ENCODE assay signal across 17 cellular contexts in genomic region chr5:54022156-54022685, GRCh38.
DNase-seq lines count a peak whose midpoint lies in the region; ATAC-seq and TF ChIP-seq lines count a peak whose summit lies in the region.
"Had no signal": no experiment of that assay in that cellular context is flagged by ENCODE, and none has a peak within 500 bp of the region (broad histone marks: within the 10 kb centered on the region; RNA-seq: fewer than 3 reads in every experiment).

No MANE protein-coding gene starts in this region.

- TF ChIP-seq CTCF in OCI-LY1 (IDR thresholded peaks at IDR 0.05; ENCODE audit: low read length) (no peak), brain microvascular endothelial cell (IDR thresholded peaks at IDR 0.05; ENCODE audit: low read depth, low read length, missing control alignments) (no peak), progenitor cell of endocrine pancreas (IDR thresholded peaks at IDR 0.05; ENCODE audit: unreplicated experiment) (no peak)

- peaks cover 0 to 2% of the 10 kb centered on the region in 2 donors for H3K36me3 Mint-ChIP-seq in activated T-cell treated with anti-CD3 and anti-CD28 coated beads, Interleukin-2, amount 50 U/mL, for 72 hours (ENCODE audit: insufficient read depth in 2 of 2)
- H3K36me3 Mint-ChIP-seq in activated T-cell treated with anti-CD3 and anti-CD28 coated beads, Interleukin-2, amount 50 U/mL, for 4 hours (ENCODE audit: insufficient read depth): peaks cover 8% of the 10 kb centered on the region
- H3K36me3 Mint-ChIP-seq in progenitor cell of endocrine pancreas (ENCODE audit: insufficient read depth): peaks cover 3% of the 10 kb centered on the region

- peaks cover 37% of the 10 kb centered on the region for H3K4me1 ChIP-seq in OCI-LY1 (ENCODE audit: insufficient read depth, low read length, severe bottlenecking)
- H3K4me1 ChIP-seq: prostate gland had no signal

- H3K9me2 ChIP-seq in OCI-LY1 (ENCODE audit: low read depth, low read length): no peaks in the 10 kb centered on the region
- H3K9me2 ChIP-seq: SK-N-SH had no signal

- peaks cover 33% of the 10 kb centered on the region for H3K4me1 Mint-ChIP-seq in activated T-cell treated with anti-CD3 and anti-CD28 coated beads, Interleukin-2, amount 50 U/mL, for 72 hours (ENCODE audit: low read depth)
- H3K4me1 Mint-ChIP-seq in activated T-cell treated with anti-CD3 and anti-CD28 coated beads, Interleukin-2, amount 50 U/mL, for 4 hours (ENCODE audit: low read depth): peaks cover 23% of the 10 kb centered on the region
- peaks cover 41% of the 10 kb centered on the region for H3K4me1 Mint-ChIP-seq in progenitor cell of endocrine pancreas (ENCODE audit: low read depth)
- H3K4me1 Mint-ChIP-seq: memory B cell had no signal

- H3K36me3 ChIP-seq in OCI-LY1 (ENCODE audit: insufficient read depth, low read length) (peaks cover 73% of the 10 kb centered on the region), brain microvascular endothelial cell (replicated peaks) (no peaks in the 10 kb centered on the region)
- H3K36me3 ChIP-seq: prostate gland had no signal

- H3K9me3 Mint-ChIP-seq in activated T-cell treated with anti-CD3 and anti-CD28 coated beads, Interleukin-2, amount 50 U/mL, for 72 hours: no peaks in the 10 kb centered on the region
- H3K9me3 Mint-ChIP-seq in activated T-cell treated with anti-CD3 and anti-CD28 coated beads, Interleukin-2, amount 50 U/mL, for 4 hours: no peaks in the 10 kb centered on the region
- H3K9me3 Mint-ChIP-seq in progenitor cell of endocrine pancreas (ENCODE audit: low read depth): no peaks in the 10 kb centered on the region
- H3K9me3 Mint-ChIP-seq: memory B cell had no signal

- ATAC-seq in activated T-cell treated with anti-CD3 and anti-CD28 coated beads, Interleukin-2, amount 50 U/mL, for 72 hours (replicated peaks in 1 of 2): peak; percentile 35 to 50
- no peak for ATAC-seq in activated T-cell treated with anti-CD3 and anti-CD28 coated beads, Interleukin-2, amount 50 U/mL, for 4 hours
- ATAC-seq: HCT116 had no signal

- H2AFZ ChIP-seq in OCI-LY1 (ENCODE audit: low read length): no peak overlapping the region

- peak in 1 of 2 donors; percentile 1 for DNase-seq in activated T-cell treated with anti-CD3 and anti-CD28 coated beads, Interleukin-2, amount 50 U/mL, for 72 hours
- no peak for DNase-seq in activated T-cell treated with anti-CD3 and anti-CD28 coated beads, Interleukin-2, amount 50 U/mL, for 4 hours
- no peak for DNase-seq in brain microvascular endothelial cell
- no peak for DNase-seq in progenitor cell of endocrine pancreas (ENCODE audit: low spot score, unreplicated experiment)
- DNase-seq in effector CD8-positive, alpha-beta T cell (lab: John Stamatoyannopoulos, UW): no peak
- no peak for DNase-seq in NCI-H1417 treated with DMSO at 0.1 percent for 48 hours (lab: John Stamatoyannopoulos, UW)
- no peak for DNase-seq in retina
- DNase-seq: activated CD4-positive, alpha-beta T cell treated with anti-CD3 and anti-CD28 coated beads for 1 hour; cortex of kidney; NCI-H1930; NK-92 treated with Interleukin-12 subunit alpha and Interleukin-12 subunit beta, amount 100 ng/mL, for 24 hours; SK-N-SH; stimulated activated CD4-positive, alpha-beta T cell treated with anti-CD3 and anti-CD28 coated beads, Interleukin-1b, Interleukin-23, amount 100 ng/mL, for 48 hours had no signal

- in situ Hi-C loops in brain microvascular endothelial cell (cut with HindIII; ENCODE audit: low pct_ligation_motif_present, low sequenced_read_pairs): no loop called here

- H3K27me3 ChIP-seq in OCI-LY1 (ENCODE audit: insufficient read depth, low read length) (no peaks in the 10 kb centered on the region), brain microvascular endothelial cell (replicated peaks) (no peaks in the 10 kb centered on the region)

- no peaks in the 10 kb centered on the region for H3F3A ChIP-seq in OCI-LY1 (ENCODE audit: insufficient read depth, low read length)

- H3K4me3 Mint-ChIP-seq in activated T-cell treated with anti-CD3 and anti-CD28 coated beads, Interleukin-2, amount 50 U/mL, for 72 hours: peak overlapping the region; percentile 78 to 93
- H3K4me3 Mint-ChIP-seq in activated T-cell treated with anti-CD3 and anti-CD28 coated beads, Interleukin-2, amount 50 U/mL, for 4 hours: no peak overlapping the region
- no peak overlapping the region for H3K4me3 Mint-ChIP-seq in progenitor cell of endocrine pancreas (ENCODE audit: low read depth)
- H3K4me3 Mint-ChIP-seq: memory B cell had no signal

- H3K4me2 ChIP-seq in OCI-LY1 (ENCODE audit: low read length): 0 out of 2 replicates have a peak overlapping the region, but pooled peaks have one; percentile 3
- H3K4me2 ChIP-seq: SK-N-SH had no signal

- no peaks in the 10 kb centered on the region for H3K9me3 ChIP-seq in OCI-LY1 (ENCODE audit: low read length)
- H3K9me3 ChIP-seq: prostate gland, SK-N-SH had no signal

- H3K4me3 ChIP-seq in OCI-LY1 (ENCODE audit: low read depth, low read length, poor library complexity, severe bottlenecking): no peak overlapping the region
- no peak overlapping the region for H3K4me3 ChIP-seq in brain microvascular endothelial cell (ENCODE audit: low read depth, low read length)
- H3K4me3 ChIP-seq: prostate gland had no signal

- H3K27ac ChIP-seq in OCI-LY1 (ENCODE audit: low read depth, low read length, poor library complexity, severe bottlenecking) (peak overlapping the region; percentile 23), brain microvascular endothelial cell (peak overlapping the region; percentile 28)
- H3K27ac ChIP-seq: prostate gland had no signal

- peak overlapping the region; percentile 97 for H3K27ac Mint-ChIP-seq in activated T-cell treated with anti-CD3 and anti-CD28 coated beads, Interleukin-2, amount 50 U/mL, for 72 hours
- H3K27ac Mint-ChIP-seq in progenitor cell of endocrine pancreas: peak overlapping the region; percentile 6
- H3K27ac Mint-ChIP-seq: memory B cell had no signal

- H3K9ac ChIP-seq in OCI-LY1 (ENCODE audit: low read length): no peak overlapping the region
- H3K9ac ChIP-seq: SK-N-SH had no signal

- H3K27me3 Mint-ChIP-seq in activated T-cell treated with anti-CD3 and anti-CD28 coated beads, Interleukin-2, amount 50 U/mL, for 72 hours (ENCODE audit: low read depth): no peaks in the 10 kb centered on the region
- H3K27me3 Mint-ChIP-seq in activated T-cell treated with anti-CD3 and anti-CD28 coated beads, Interleukin-2, amount 50 U/mL, for 4 hours (ENCODE audit: low read depth): no peaks in the 10 kb centered on the region
- no peaks in the 10 kb centered on the region for H3K27me3 Mint-ChIP-seq in progenitor cell of endocrine pancreas
- H3K27me3 Mint-ChIP-seq: memory B cell had no signal

- no peaks in the 10 kb centered on the region for H4K20me1 ChIP-seq in OCI-LY1 (ENCODE audit: insufficient read depth, low read length)

- peaks cover 20% of the 10 kb centered on the region for H3K79me2 ChIP-seq in OCI-LY1 (ENCODE audit: insufficient read depth, low read length)

Comparison
In these comparisons a context has a peak if more than half of its experiments do, and no peak if none do; other contexts are left out.
1. ATAC-seq: peak in activated T-cell treated with anti-CD3 and anti-CD28 coated beads, Interleukin-2, amount 50 U/mL, for 72 hours (2 of 2); none in activated T-cell treated with anti-CD3 and anti-CD28 coated beads, Interleukin-2, amount 50 U/mL, for 4 hours (0 of 2).
2. H3K4me3 Mint-ChIP-seq: peak in activated T-cell treated with anti-CD3 and anti-CD28 coated beads, Interleukin-2, amount 50 U/mL, for 72 hours (2 of 2); none in activated T-cell treated with anti-CD3 and anti-CD28 coated beads, Interleukin-2, amount 50 U/mL, for 4 hours (single experiment) and progenitor cell of endocrine pancreas (single experiment).